Comparison of ENCODE assay signal across 8 cellular contexts in genomic region chr3:198080521-198081384, GRCh38.
DNase-seq lines count a peak whose midpoint lies in the region; ATAC-seq and TF ChIP-seq lines count a peak whose summit lies in the region.

No MANE protein-coding gene starts in this region.

- no peaks in the 10 kb centered on the region for H3K36me3 ChIP-seq in gastrocnemius medialis

- TF ChIP-seq CTCF in LNCaP clone FGC (IDR thresholded peaks at IDR 0.05; ENCODE audit: control insufficient read depth, extremely low read depth, insufficient read depth), result peak; percentile 79
- TF ChIP-seq CTCF in astrocyte of the cerebellum (IDR thresholded peaks at IDR 0.05; ENCODE audit: low read depth, low read length, missing control alignments), result peak; percentile 46
- TF ChIP-seq CTCF in gastrocnemius medialis (IDR thresholded peaks at IDR 0.05 in 4 of 5, conservative IDR thresholded peaks at IDR 0.05 in 1 of 5), result peak; percentile 47 to 70 (median 62)

- intact Hi-C loops in gastrocnemius medialis (cut with DNase I; ENCODE audit: low total_unique reads), result no loop called here

- DNase-seq in COR-L47 (lab: John Stamatoyannopoulos, UW), result peak; percentile 52
- DNase-seq in LNCaP clone FGC (ENCODE audit: low read depth), result peak; percentile 61
- DNase-seq in T-helper 2 cell, result peak; percentile 52 to 83 (median 63)
- DNase-seq in astrocyte of the cerebellum (ENCODE audit: low read depth), result no peak
- DNase-seq in iPS DF 4.7 (ENCODE audit: extremely low read depth, low spot score), result peak; percentile 36
- DNase-seq in gastrocnemius medialis, result peak in 1 of 2 donors; percentile 31

- peaks cover 3 to 10% of the 10 kb centered on the region in 2 donors for H3K4me1 ChIP-seq in gastrocnemius medialis

- peaks cover 70 to 73% (median 71%) of the 10 kb centered on the region in 3 donors for H3K27me3 ChIP-seq in gastrocnemius medialis

- peak; percentile 70 for ATAC-seq in GM21423 (IDR thresholded peaks at IDR 0.05; ENCODE audit: unreplicated experiment)
- peak; percentile 68 to 92 for ATAC-seq in gastrocnemius medialis
- no peak for ATAC-seq in GM21515 (IDR thresholded peaks at IDR 0.05; ENCODE audit: unreplicated experiment)

- TF ChIP-seq POLR2A in gastrocnemius medialis (IDR thresholded peaks at IDR 0.05), result no peak

- no peaks in the 10 kb centered on the region for H3K9me3 ChIP-seq in gastrocnemius medialis

- H3K4me3 ChIP-seq in LNCaP clone FGC (ENCODE audit: low read depth, low read length), result peak overlapping the region; percentile 29; the same call in 1 of the 2 replicates
- peak overlapping the region; percentile 36 for H3K4me3 ChIP-seq in astrocyte of the cerebellum (ENCODE audit: low read depth, low read length)
- peak overlapping the region; percentile 32 to 48 (median 34) for H3K4me3 ChIP-seq in gastrocnemius medialis

- in situ Hi-C loops in astrocyte of the cerebellum (cut with HindIII; ENCODE audit: low sequenced_read_pairs), result no loop called here
- in situ Hi-C loops in gastrocnemius medialis (cut with MboI; ENCODE audit: low sequenced_read_pairs in 4 of 4), result no loop called here

- no peak overlapping the region for H3K27ac ChIP-seq in gastrocnemius medialis
